8 cellular contexts compared by ENCODE assay signal in the genomic region with DNA sequence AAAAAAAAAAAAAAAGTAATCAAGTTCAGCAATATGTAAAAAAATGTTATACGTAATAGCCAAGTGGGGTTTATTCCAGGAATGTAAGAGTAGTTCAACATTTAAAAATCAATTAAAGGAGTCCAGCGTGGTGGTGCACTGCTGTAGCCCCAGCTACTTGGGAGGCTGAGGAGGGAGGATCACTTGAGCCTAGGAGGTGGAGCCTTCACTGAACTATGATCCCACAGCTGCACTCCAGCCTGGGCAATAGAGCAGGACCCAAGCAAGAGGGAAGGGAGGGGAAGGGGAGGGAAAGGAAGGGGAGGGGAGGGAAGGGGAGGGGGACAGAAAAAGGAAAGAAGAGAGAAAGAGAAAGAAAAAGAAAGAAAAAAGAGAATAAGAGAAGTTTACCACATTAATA.
"Had no signal": no experiment of that assay in that cellular context is flagged by ENCODE, and none has a peak within 500 bp of the region (broad histone marks: within the 10 kb centered on the region; RNA-seq: fewer than 3 reads in every experiment).

No MANE protein-coding gene starts in this region.

- H3K4me2 ChIP-seq: KMS-11 had no signal

- DNase-seq: IMR-90, KBM-7, KG1 had no signal

- H3K36me3 Mint-ChIP-seq: IgD-negative memory B cell had no signal

- H3K27ac ChIP-seq: HL-60, KMS-11 had no signal

- FAIRE-seq: HTR-8/SVneo, K562 had no signal

- H3K4me3 ChIP-seq: K562 had no signal

- H3K9ac ChIP-seq: KMS-11 had no signal

- H3K4me3 Mint-ChIP-seq: IgD-negative memory B cell had no signal

- H3K9me3 Mint-ChIP-seq: IgD-negative memory B cell had no signal

- ATAC-seq: K562 had no signal
